Comparison of ENCODE assay signal across 16 cellular contexts in the genomic region with DNA sequence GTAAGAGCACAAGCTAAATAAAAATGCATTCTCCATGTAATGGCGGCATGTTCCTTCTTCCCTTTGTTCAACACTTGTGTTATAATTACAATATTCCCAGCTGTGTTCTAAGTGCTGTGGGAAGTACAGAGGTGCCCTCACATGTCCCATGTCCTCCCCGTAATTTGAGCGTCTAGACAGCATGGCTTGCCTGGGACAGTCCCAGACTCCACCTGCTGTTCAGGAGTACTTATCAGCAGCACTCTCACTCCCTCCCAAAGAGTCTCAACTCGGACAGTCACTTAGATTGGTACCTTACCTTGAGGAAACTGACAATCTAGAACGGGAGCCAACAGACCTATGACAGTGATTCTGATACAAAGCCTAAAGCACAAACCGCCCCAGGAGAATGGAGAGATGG.
DNase-seq lines count a peak whose midpoint lies in the region; ATAC-seq and TF ChIP-seq lines count a peak whose summit lies in the region.
"Had no signal": no experiment of that assay in that cellular context is flagged by ENCODE, and none has a peak within 500 bp of the region (broad histone marks: within the 10 kb centered on the region; RNA-seq: fewer than 3 reads in every experiment).

No MANE protein-coding gene starts in this region.

- intact Hi-C loops in HCT116 (cut with micrococcal nuclease) = no loop called here

- peak overlapping the region; percentile 4 for H3K27ac Mint-ChIP-seq in neural progenitor cell
- H3K27ac Mint-ChIP-seq: CD4-positive, alpha-beta memory T cell had no signal

- DNase-seq in NCI-H2227 (lab: John Stamatoyannopoulos, UW; ENCODE audit: unreplicated experiment) (peak; percentile 4), NCI-H2227 treated with DMSO at 0.1 percent for 48 hours (lab: John Stamatoyannopoulos, UW) (no peak), HCT116 (ENCODE audit: low read depth, low spot score) (no peak), NCI-H2171 treated with DMSO at 0.1 percent for 48 hours (lab: John Stamatoyannopoulos, UW) (peak; percentile 22), neural progenitor cell (ENCODE audit: low spot score) (no peak)
- DNase-seq: C1 segment of cervical spinal cord; Calu3; CD4-positive, alpha-beta memory T cell; COR-L47; DMS53; DMS79 treated with DMSO at 0.1 percent for 48 hours; GF-D8; GOT3 had no signal

- H2AFZ ChIP-seq in HCT116 (ENCODE audit: low read depth, low read length, poor library complexity, severe bottlenecking) = no peak overlapping the region
- H2AFZ ChIP-seq in neural progenitor cell (replicated peaks) = no peak overlapping the region

- no peaks in the 10 kb centered on the region for H3K9me2 ChIP-seq in HCT116 (ENCODE audit: insufficient read depth)

- peaks cover 50% of the 10 kb centered on the region for H3K27me3 ChIP-seq in HCT116 (ENCODE audit: insufficient read depth, low read length)
- no peaks in the 10 kb centered on the region for H3K27me3 ChIP-seq in neural progenitor cell

- peaks cover 27% of the 10 kb centered on the region for H3K4me1 Mint-ChIP-seq in neural progenitor cell
- H3K4me1 Mint-ChIP-seq: CD4-positive, alpha-beta memory T cell had no signal

- CTCF ChIA-PET in HCT116 (lab: Charles Lee) = no interaction called here

- no peaks in the 10 kb centered on the region for H3F3A ChIP-seq in neural progenitor cell (ENCODE audit: low read depth)

- H3K9me3 ChIP-seq in HCT116 (ENCODE audit: control insufficient read depth in 1 of 2, insufficient read depth in 1 of 2, low read depth in 1 of 2, low read length in 2 of 2) (no peaks in the 10 kb centered on the region), neural progenitor cell (ENCODE audit: low read depth) (no peaks in the 10 kb centered on the region)
- H3K9me3 ChIP-seq: HAP-1 had no signal

- no peaks in the 10 kb centered on the region for H3K79me2 ChIP-seq in HCT116 (ENCODE audit: insufficient read depth, low read length)
- no peaks in the 10 kb centered on the region for H3K79me2 ChIP-seq in neural progenitor cell (ENCODE audit: low read depth)

- POLR2A ChIA-PET in HCT116 (lab: Charles Lee) = no interaction called here

- no TSS peak for BruUV-seq in HCT116 (replicated peaks; lab: Mats Ljungman, UMichigan)

- TF ChIP-seq RAD21 in HCT116 (IDR thresholded peaks at IDR 0.05; ENCODE audit: low read depth) = no peak

- H3K27ac ChIP-seq in HCT116 (ENCODE audit: low read depth, low read length) (no peak overlapping the region), neural progenitor cell (no peak overlapping the region)

- RAD21 ChIA-PET in HCT116 (lab: Charles Lee; ENCODE audit: low non-redundant PET in 1 of 2, low total read pairs in 2 of 2, uncharacterized antibody in 2 of 2, unreplicated experiment in 2 of 2) = no interaction called here

- H3K4me1 ChIP-seq in HCT116 (ENCODE audit: control insufficient read depth in 1 of 2, insufficient read depth in 2 of 2, low read length in 2 of 2) (no peaks in the 10 kb centered on the region), neural progenitor cell (no peaks in the 10 kb centered on the region)
- H3K4me1 ChIP-seq: HAP-1 had no signal

- no peaks in the 10 kb centered on the region for H3K36me3 ChIP-seq in HCT116 (ENCODE audit: control insufficient read depth in 1 of 2, insufficient read depth in 2 of 2, low read length in 2 of 2)
- H3K36me3 ChIP-seq in neural progenitor cell = no peaks in the 10 kb centered on the region
- H3K36me3 ChIP-seq: HAP-1 had no signal

- no peaks in the 10 kb centered on the region for H3K27me3 Mint-ChIP-seq in neural progenitor cell (ENCODE audit: insufficient read depth, low read depth)

- TF ChIP-seq CTCF in HCT116 (IDR thresholded peaks at IDR 0.05 in 2 of 3, conservative IDR thresholded peaks at IDR 0.05 in 1 of 3; ENCODE audit: borderline replicate concordance in 1 of 3, insufficient read depth in 1 of 3, low read depth in 2 of 3, low read length in 2 of 3) = no peak
- no peak for TF ChIP-seq CTCF in neural progenitor cell (IDR thresholded peaks at IDR 0.05)

- H3K4me2 ChIP-seq in HCT116 (ENCODE audit: low read length) (no peak overlapping the region), neural progenitor cell (no peak overlapping the region)

- no peak overlapping the region for H3K9ac ChIP-seq in HCT116 (ENCODE audit: low read length)
- H3K9ac ChIP-seq in neural progenitor cell = no peak overlapping the region

- H3K4me3 Mint-ChIP-seq in neural progenitor cell = no peak overlapping the region
- H3K4me3 Mint-ChIP-seq: CD4-positive, alpha-beta memory T cell had no signal

- H3K4me3 ChIP-seq in HCT116 (replicated peaks in 1 of 2; ENCODE audit: low read depth in 1 of 2, low read length in 2 of 2) (no peak overlapping the region), neural progenitor cell (no peak overlapping the region)
- H3K4me3 ChIP-seq: HAP-1 had no signal

- no peaks in the 10 kb centered on the region for H3K36me3 Mint-ChIP-seq in neural progenitor cell
- H3K36me3 Mint-ChIP-seq: CD4-positive, alpha-beta memory T cell had no signal

- H4K20me1 ChIP-seq in HCT116 (ENCODE audit: insufficient read depth) = no peaks in the 10 kb centered on the region
- H4K20me1 ChIP-seq in neural progenitor cell (ENCODE audit: low read depth) = no peaks in the 10 kb centered on the region

- H3K9me3 Mint-ChIP-seq in neural progenitor cell = peaks cover 4% of the 10 kb centered on the region

- peak; percentile 52; the same call in 1 of the 2 replicates for ATAC-seq in HCT116
- ATAC-seq in HG02798 (IDR thresholded peaks at IDR 0.05; ENCODE audit: poor library complexity, unreplicated experiment) = no peak
- no peak for ATAC-seq in HG02973 (IDR thresholded peaks at IDR 0.05; ENCODE audit: unreplicated experiment)

- TF ChIP-seq POLR2A in HCT116 (IDR thresholded peaks at IDR 0.05; ENCODE audit: borderline replicate concordance, extremely low read depth, insufficient read depth, insufficient read length) = no peak

TF ChIP-seq in HCT116, 20 proteins besides CTCF, POLR2A, EP300 and RAD21 (continues in another document):
- TF ChIP-seq EZH2 (IDR thresholded peaks at IDR 0.05) (no peak), CEBPB (IDR thresholded peaks at IDR 0.05; ENCODE audit: low read depth) (no peak), CBX3 (IDR thresholded peaks at IDR 0.05; ENCODE audit: low read depth) (no peak), ELF1 (IDR thresholded peaks at IDR 0.05; ENCODE audit: borderline replicate concordance, low read depth) (no peak), JUND (IDR thresholded peaks at IDR 0.05) (no peak), ZFX (IDR thresholded peaks at IDR 0.05) (no peak), FOSL1 (IDR thresholded peaks at IDR 0.05; ENCODE audit: low read depth) (no peak), SP1 (IDR thresholded peaks at IDR 0.05; ENCODE audit: low read depth) (no peak), SIN3A (IDR thresholded peaks at IDR 0.05; ENCODE audit: low read depth) (no peak), ZNF274 (IDR thresholded peaks at IDR 0.05; ENCODE audit: low read depth, low read length) (no peak), TCF7L2 (IDR thresholded peaks at IDR 0.05; ENCODE audit: borderline replicate concordance, extremely low read depth, insufficient read depth, insufficient read length) (no peak), YY1 (IDR thresholded peaks at IDR 0.05; ENCODE audit: extremely low read depth, insufficient replicate concordance, low read depth, low read length) (no peak), POLR2AphosphoS5 (IDR thresholded peaks at IDR 0.05; ENCODE audit: low read depth, low read length) (no peak), SRF (IDR thresholded peaks at IDR 0.05; ENCODE audit: low read depth) (no peak), EGR1 (IDR thresholded peaks at IDR 0.05; ENCODE audit: low read depth) (no peak)
- TF ChIP-seq, protein P1, sequence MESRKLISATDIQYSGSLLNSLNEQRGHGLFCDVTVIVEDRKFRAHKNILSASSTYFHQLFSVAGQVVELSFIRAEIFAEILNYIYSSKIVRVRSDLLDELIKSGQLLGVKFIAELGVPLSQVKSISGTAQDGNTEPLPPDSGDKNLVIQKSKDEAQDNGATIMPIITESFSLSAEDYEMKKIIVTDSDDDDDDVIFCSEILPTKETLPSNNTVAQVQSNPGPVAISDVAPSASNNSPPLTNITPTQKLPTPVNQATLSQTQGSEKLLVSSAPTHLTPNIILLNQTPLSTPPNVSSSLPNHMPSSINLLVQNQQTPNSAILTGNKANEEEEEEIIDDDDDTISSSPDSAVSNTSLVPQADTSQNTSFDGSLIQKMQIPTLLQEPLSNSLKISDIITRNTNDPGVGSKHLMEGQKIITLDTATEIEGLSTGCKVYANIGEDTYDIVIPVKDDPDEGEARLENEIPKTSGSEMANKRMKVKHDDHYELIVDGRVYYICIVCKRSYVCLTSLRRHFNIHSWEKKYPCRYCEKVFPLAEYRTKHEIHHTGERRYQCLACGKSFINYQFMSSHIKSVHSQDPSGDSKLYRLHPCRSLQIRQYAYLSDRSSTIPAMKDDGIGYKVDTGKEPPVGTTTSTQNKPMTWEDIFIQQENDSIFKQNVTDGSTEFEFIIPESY (IDR thresholded peaks at IDR 0.05; ENCODE audit: extremely low read depth, insufficient replicate concordance, low read length) = no peak
- TF ChIP-seq, protein P2, sequence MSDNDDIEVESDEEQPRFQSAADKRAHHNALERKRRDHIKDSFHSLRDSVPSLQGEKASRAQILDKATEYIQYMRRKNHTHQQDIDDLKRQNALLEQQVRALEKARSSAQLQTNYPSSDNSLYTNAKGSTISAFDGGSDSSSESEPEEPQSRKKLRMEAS (IDR thresholded peaks at IDR 0.05) = no peak

Comparison
In these comparisons a context has a peak if more than half of its experiments do, and no peak if none do; other contexts are left out.
1. DNase-seq: peak in NCI-H2227 (single experiment) and NCI-H2171 treated with DMSO at 0.1 percent for 48 hours (single experiment); none in NCI-H2227 treated with DMSO at 0.1 percent for 48 hours (single experiment), HCT116 (single experiment) and neural progenitor cell (single experiment).